Comparison of ENCODE assay signal across 13 cellular contexts in the genomic region with DNA sequence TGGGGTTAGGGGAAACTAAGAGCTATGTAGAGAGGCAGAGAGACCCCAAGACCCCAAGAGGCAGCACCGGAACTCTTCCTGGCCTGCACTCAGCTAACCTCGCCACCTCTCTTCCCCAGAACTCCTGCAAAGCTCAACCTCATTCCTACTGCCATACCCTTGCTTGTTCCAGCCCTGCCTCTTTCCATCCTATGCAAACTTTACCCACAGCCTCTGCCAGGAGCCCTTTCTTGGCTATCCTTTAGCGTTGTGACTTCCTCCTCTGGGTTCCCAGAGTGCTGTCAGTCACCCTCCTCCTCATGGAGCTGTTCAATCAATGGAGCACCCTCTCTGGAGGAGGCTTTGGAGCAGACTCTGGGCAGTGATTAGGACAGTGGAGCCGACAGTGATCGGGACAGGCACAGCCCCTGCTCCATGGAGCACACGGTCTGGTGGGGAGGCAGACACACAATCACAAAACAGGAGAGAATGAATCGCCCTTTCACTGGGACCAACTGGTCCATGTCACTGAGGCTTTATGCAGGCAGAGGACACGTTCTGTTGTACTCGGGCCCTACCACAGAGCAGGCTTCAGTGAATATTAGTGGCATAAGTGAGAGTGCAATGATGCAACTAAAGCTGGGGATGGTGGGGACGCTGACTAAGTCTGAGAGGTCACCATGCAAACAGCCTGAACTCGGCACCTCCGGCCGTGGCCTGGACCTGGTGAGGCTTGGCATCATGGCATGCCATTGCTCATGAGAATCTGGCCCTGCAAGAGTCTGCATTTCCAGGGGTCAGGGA. TPM values are rescaled to one million over a fixed set of nuclear protein-coding genes. Genes with fewer than 3 reads are reported as not detected.
A peak's percentile ranks its signal among the peaks of the same experiment; 100 is the strongest.
DNase-seq lines count a peak whose midpoint lies in the region; ATAC-seq and TF ChIP-seq lines count a peak whose summit lies in the region.
"Had no signal": no experiment of that assay in that cellular context is flagged by ENCODE, and none has a peak within 500 bp of the region (broad histone marks: within the 10 kb centered on the region; RNA-seq: fewer than 3 reads in every experiment).

No MANE protein-coding gene starts in this region.

- intact Hi-C loops in stomach (cut with DNase I; ENCODE audit: low total_unique reads): no loop called here

- TF ChIP-seq CTCF in stomach (IDR thresholded peaks at IDR 0.05): no peak

- H3K9me3 ChIP-seq in stomach: no peaks in the 10 kb centered on the region

- ATAC-seq in GM19463 (IDR thresholded peaks at IDR 0.05; ENCODE audit: unreplicated experiment) (peak; percentile 81), esophagus mucosa (peak; percentile 9)
- ATAC-seq: T-cell had no signal

- no peaks in the 10 kb centered on the region for H3K36me3 ChIP-seq in stomach

- no peak for TF ChIP-seq EP300 in stomach (IDR thresholded peaks at IDR 0.05)

- H3K4me3 ChIP-seq in stomach: no peak overlapping the region

- peaks cover 0 to 15% (median under 1%) of the 10 kb centered on the region in 4 donors for H3K4me1 ChIP-seq in stomach

- DNase-seq in M059J (ENCODE audit: low read depth) (peak; percentile 75), stomach (peak; percentile 22), NCI-H146 treated with DMSO at 0.1 percent for 48 hours (lab: John Stamatoyannopoulos, UW; ENCODE audit: unreplicated experiment) (no peak), CD1c-positive myeloid dendritic cell (ENCODE audit: extremely low spot score) (no peak)
- no peak for DNase-seq in stimulated activated naive CD4-positive, alpha-beta T cell (lab: John Stamatoyannopoulos, UW)
- DNase-seq: activated CD4-positive, alpha-beta T cell treated with anti-CD3 and anti-CD28 coated beads, Interleukin-2, amount 10 ng/mL, durations not matched to agents 7 days and 5 days; activated naive CD4-positive, alpha-beta T cell; COR-L47; NCI-H1105; stimulated activated CD4-positive, alpha-beta T cell treated with anti-CD3 and anti-CD28 coated beads, Interleukin-1b, Interleukin-23, amount 100 ng/mL, for 48 hours; T-cell had no signal

- WGBS in stomach, 5 donors: 75 to 80% (median 79%) methylated on average over 13 of the region's 13 CpGs

- TF ChIP-seq POLR2A in stomach (IDR thresholded peaks at IDR 0.05): no peak

- no peaks in the 10 kb centered on the region for H3K27me3 ChIP-seq in stomach

- H3K27ac ChIP-seq in stomach: no peak overlapping the region

RNA-seq across cellular contexts. Expression of a gene that starts 24.6 kb away (rescaled TPM):
- total RNA-seq in M059J (2014; rRNA removed; shearing (Covaris generic)): 0.30 and 0.84 TPM in 2 replicates
- total RNA-seq in esophagus mucosa (44.3 TPM), stomach (10 to 100 TPM in 1 of 5 donors, 1 to 10 TPM in 2, not detected in 2; 1.0 to 13.3 (median 1.3) TPM)
- polyA plus RNA-seq in stomach: 1 to 10 TPM in 1 of 3 donors, under 1 TPM in 1, not detected in 1; 0.81 to 4.7 TPM
- total RNA-seq: activated CD4-positive, alpha-beta T cell treated with anti-CD3 and anti-CD28 coated beads, Interleukin-2, amount 10 ng/mL, durations not matched to agents 7 days and 5 days had no signal

RNA-seq across cellular contexts. Expression of a gene that starts 51.3 kb away (rescaled TPM):
- total RNA-seq in M059J (2014; rRNA removed; shearing (Covaris generic)): 6.6 and 10.3 TPM in 2 replicates
- total RNA-seq in esophagus mucosa (7.3 TPM), stomach (10 to 100 TPM; 11.6 to 64.3 (median 21.8) TPM)
- 1 to 10 TPM; 5.7 to 9.8 (median 9.6) TPM for polyA plus RNA-seq in stomach

Comparison
In these comparisons a context has a peak if more than half of its experiments do, and no peak if none do; other contexts are left out.
1. DNase-seq: peak in M059J (single experiment) and stomach (single experiment); none in NCI-H146 treated with DMSO at 0.1 percent for 48 hours (single experiment), stimulated activated naive CD4-positive, alpha-beta T cell (0 of 6) and CD1c-positive myeloid dendritic cell (single experiment).